Comparison of ENCODE assay signal across 8 cellular contexts in genomic region chr1:64956733-64957441, GRCh38. TPM values are rescaled to one million over a fixed set of nuclear protein-coding genes. Genes with fewer than 3 reads are reported as not detected.
A peak's percentile ranks its signal among the peaks of the same experiment; 100 is the strongest.
DNase-seq lines count a peak whose midpoint lies in the region; ATAC-seq and TF ChIP-seq lines count a peak whose summit lies in the region.

No MANE protein-coding gene starts in this region.

- no peaks in the 10 kb centered on the region for H3K9me3 ChIP-seq in subcutaneous abdominal adipose tissue (ENCODE audit: control insufficient read depth in 5 of 5, low read length in 5 of 5)

- no peaks in the 10 kb centered on the region for H3K36me3 ChIP-seq in subcutaneous abdominal adipose tissue (ENCODE audit: control insufficient read depth in 5 of 5, insufficient read depth in 5 of 5, low read length in 5 of 5)

- H3K27ac ChIP-seq in subcutaneous abdominal adipose tissue (ENCODE audit: low read depth, low read length): peak overlapping the region; percentile 18

- in situ Hi-C loops in GM13976 (cut with MboI; ENCODE audit: low sequenced_read_pairs, unreplicated experiment): no loop called here

- no peaks in the 10 kb centered on the region for H3K27me3 ChIP-seq in subcutaneous abdominal adipose tissue (ENCODE audit: control insufficient read depth in 5 of 5, insufficient read depth in 4 of 5, low read length in 5 of 5)

- H3K4me3 ChIP-seq in subcutaneous abdominal adipose tissue (ENCODE audit: low read depth in 1 of 5, low read length in 5 of 5) (no peak overlapping the region), foreskin fibroblast (ENCODE audit: low read depth in 1 of 2, low read length in 2 of 2) (no peak overlapping the region)

- TF ChIP-seq CTCF in GM13976 (IDR thresholded peaks at IDR 0.05; ENCODE audit: borderline replicate concordance, control extremely low read depth, extremely low read depth, insufficient read depth, missing control alignments): no peak
- no peak for TF ChIP-seq CTCF in foreskin fibroblast (IDR thresholded peaks at IDR 0.05; ENCODE audit: low read depth, low read length)

- ATAC-seq in GM21447 (IDR thresholded peaks at IDR 0.05; ENCODE audit: unreplicated experiment): peak; percentile 86
- ATAC-seq in HG03565 (IDR thresholded peaks at IDR 0.05; ENCODE audit: unreplicated experiment): peak; percentile 84

- no peak overlapping the region for H3K9ac ChIP-seq in subcutaneous abdominal adipose tissue (ENCODE audit: low read length in 5 of 5)

- peaks cover 0 to 39% (median 31%) of the 10 kb centered on the region in 5 donors for H3K4me1 ChIP-seq in subcutaneous abdominal adipose tissue (ENCODE audit: control insufficient read depth in 5 of 5, insufficient read depth in 5 of 5, low read length in 5 of 5)

- DNase-seq in GM13976 (ENCODE audit: low spot score): peak; percentile 83
- DNase-seq in cerebellum (ENCODE audit: low spot score): peak; percentile 31
- DNase-seq in RKO (ENCODE audit: low spot score): no peak
- DNase-seq in NCI-H1436 (lab: John Stamatoyannopoulos, UW): no peak
- DNase-seq in foreskin fibroblast: no peak

RNA-seq across cellular contexts. Expression of gene JAK1, which starts 9.5 kb away (rescaled TPM):
- total RNA-seq in cerebellum: 70.7 TPM

Comparison
In these comparisons a context has a peak if more than half of its experiments do, and no peak if none do; other contexts are left out.
1. DNase-seq: peak in GM13976 (single experiment) and cerebellum (single experiment); none in RKO (single experiment), NCI-H1436 (single experiment) and foreskin fibroblast (0 of 2).